Comparison of ENCODE assay signal across 8 cellular contexts in the genomic region with DNA sequence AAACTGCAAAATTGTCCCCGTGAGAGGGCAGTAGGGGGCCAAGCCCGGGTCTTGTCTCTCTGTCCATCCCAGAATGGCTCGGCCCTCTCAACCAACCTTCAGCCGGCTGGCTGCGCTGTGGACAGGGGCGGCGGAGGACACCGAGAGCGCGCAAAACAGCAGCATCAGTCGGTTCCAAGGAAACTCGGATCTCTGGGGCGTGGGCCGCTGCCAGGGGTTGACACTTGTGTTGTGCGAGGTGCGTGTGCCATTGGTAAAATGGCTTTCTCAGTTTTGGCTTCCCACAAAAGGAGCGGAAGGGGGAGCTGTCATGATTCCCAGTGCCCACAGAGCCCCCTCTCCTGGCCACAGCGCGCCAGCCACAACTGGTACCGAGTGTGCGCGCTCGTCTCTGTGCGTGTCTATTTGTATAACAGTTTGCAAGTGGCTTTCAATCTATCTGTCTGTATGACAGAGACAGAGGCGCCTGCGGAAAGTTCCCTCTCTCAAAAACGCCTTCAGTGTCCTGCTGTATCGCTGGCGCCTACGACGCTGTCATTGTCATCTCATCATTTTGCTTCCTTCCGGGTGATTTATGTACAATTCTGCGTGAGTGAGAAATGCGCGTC. TPM values are rescaled to one million over a fixed set of nuclear protein-coding genes. Genes with fewer than 3 reads are reported as not detected.
DNase-seq lines count a peak whose midpoint lies in the region; ATAC-seq, FAIRE-seq and TF ChIP-seq lines count a peak whose summit lies in the region.

No MANE protein-coding gene starts in this region.

- TF ChIP-seq EP300 in K562 (IDR thresholded peaks at IDR 0.05; ENCODE audit: low read length), result no peak

- no peaks in the 10 kb centered on the region for H3K36me3 ChIP-seq in K562 (ENCODE audit: control insufficient read depth, insufficient read depth, low read length)
- H3K36me3 ChIP-seq in kidney epithelial cell (ENCODE audit: control insufficient read depth, insufficient read depth, low read length), result no peaks in the 10 kb centered on the region

- H3K27me3 ChIP-seq in K562 (ENCODE audit: control insufficient read depth in 2 of 2, insufficient read depth in 2 of 2, low read length in 2 of 2), result no peaks in the 10 kb centered on the region
- peaks cover 40% of the 10 kb centered on the region for H3K27me3 ChIP-seq in kidney epithelial cell (ENCODE audit: control insufficient read depth, insufficient read depth, low read length)

- H4K20me1 ChIP-seq in K562 (replicated peaks; ENCODE audit: control insufficient read depth, insufficient read depth, low read length), result no peaks in the 10 kb centered on the region

- under 1% methylated on average over 33 of the region's 35 CpGs for WGBS in K562 (ENCODE audit: insufficient coverage, low coverage, missing lambda C conversion rate)

- CTCF ChIA-PET in K562 (lab: Yijun Ruan, JAX; ENCODE audit: low intra/inter-chr PET ratio), result no interaction called here

- no peaks in the 10 kb centered on the region for H3K9me1 ChIP-seq in K562 (ENCODE audit: control insufficient read depth, insufficient read depth, low read length)

- no peak overlapping the region for H3K4me3 ChIP-seq in K562
- peak overlapping the region; percentile 23 for H3K4me3 ChIP-seq in kidney epithelial cell (ENCODE audit: low read depth, low read length)

- H3K9ac ChIP-seq in K562 (ENCODE audit: insufficient read depth in 1 of 2, low read depth in 2 of 2, low read length in 2 of 2), result no peak overlapping the region

- peaks cover 36% of the 10 kb centered on the region for H3K4me1 Mint-ChIP-seq in stimulated activated naive CD8-positive, alpha-beta T cell treated with anti-CD3 and anti-CD28 coated beads, Interleukin-15, amount 100 ng/mL, for 72 hours

- intact Hi-C loops in K562 (cut with micrococcal nuclease), result no loop called here

- no peaks in the 10 kb centered on the region for H3K9me3 Mint-ChIP-seq in stimulated activated naive CD8-positive, alpha-beta T cell treated with anti-CD3 and anti-CD28 coated beads, Interleukin-15, amount 100 ng/mL, for 72 hours

- peak; percentile 19 for DNase-seq in DMS114 treated with DMSO at 0.1 percent for 48 hours (lab: John Stamatoyannopoulos, UW; ENCODE audit: unreplicated experiment)
- peak; percentile 3 for DNase-seq in NCI-H2227 (lab: John Stamatoyannopoulos, UW; ENCODE audit: unreplicated experiment)
- DNase-seq in K562 (ENCODE audit: extremely low read depth in 1 of 4, low spot score in 3 of 4), result peak in 1 of 4 experiments; percentile 5
- DNase-seq in kidney epithelial cell (ENCODE audit: low read depth), result no peak
- no peak for DNase-seq in stimulated activated naive CD8-positive, alpha-beta T cell treated with anti-CD3 and anti-CD28 coated beads, Interleukin-15, amount 100 ng/mL, for 72 hours
- no peak for DNase-seq in NCI-H345 (lab: John Stamatoyannopoulos, UW)
- DNase-seq in stimulated activated CD4-positive, alpha-beta T cell treated with anti-CD3 and anti-CD28 coated beads, Interleukin-4, amount 100 ng/mL, for 1 hour, result no peak
- no peak for DNase-seq in NCI-H2171 (lab: John Stamatoyannopoulos, UW)

- peak overlapping the region; percentile 42 to 44 for H3K4me3 Mint-ChIP-seq in stimulated activated naive CD8-positive, alpha-beta T cell treated with anti-CD3 and anti-CD28 coated beads, Interleukin-15, amount 100 ng/mL, for 72 hours

- no peaks in the 10 kb centered on the region for H3K9me3 ChIP-seq in K562 (replicated peaks; ENCODE audit: control insufficient read depth, insufficient read depth, low read depth, low read length)

- no peak overlapping the region for H2AFZ ChIP-seq in K562 (ENCODE audit: low read depth, low read length)

- H3K27ac Mint-ChIP-seq in stimulated activated naive CD8-positive, alpha-beta T cell treated with anti-CD3 and anti-CD28 coated beads, Interleukin-15, amount 100 ng/mL, for 72 hours, result no peak overlapping the region

- TF ChIP-seq POLR2A in K562 (conservative IDR thresholded peaks at IDR 0.05), result no peak

- peak; percentile 7 to 55 (median 9); a peak in 2 of 6 replicates for TF ChIP-seq CTCF in K562 (IDR thresholded peaks at IDR 0.05 in 2 of 3, conservative IDR thresholded peaks at IDR 0.05 in 1 of 3; ENCODE audit: insufficient read depth in 2 of 3, low read depth in 1 of 3, low read length in 3 of 3)
- peak; percentile 62 for TF ChIP-seq CTCF in kidney epithelial cell (IDR thresholded peaks at IDR 0.05; ENCODE audit: insufficient read depth, low read length, poor library complexity, severe bottlenecking)

- POLR2A ChIA-PET in K562 (lab: Yijun Ruan, JAX), result no interaction called here

- in situ Hi-C loops in K562 (cut with MboI), result no loop called here

- no peaks in the 10 kb centered on the region for H3K79me2 ChIP-seq in K562 (ENCODE audit: control insufficient read depth, insufficient read depth, low read length)

- no peak for FAIRE-seq in K562 (lab: Jason Lieb, UNC)

- BruUV-seq in K562 (replicated peaks; lab: Mats Ljungman, UMichigan), result no TSS peak

- H3K27me3 Mint-ChIP-seq in stimulated activated naive CD8-positive, alpha-beta T cell treated with anti-CD3 and anti-CD28 coated beads, Interleukin-15, amount 100 ng/mL, for 72 hours, result peaks cover 61% of the 10 kb centered on the region

- TF ChIP-seq RAD21 in K562 (CRISPR knock-in tag; conservative IDR thresholded peaks at IDR 0.05 in 1 of 2, IDR thresholded peaks at IDR 0.05 in 1 of 2), result no peak

- no peak overlapping the region for H3K27ac ChIP-seq in K562 (ENCODE audit: extremely low read depth, low read depth, low read length)

- peak; percentile 43 for ATAC-seq in K562
- peak; percentile 47 for ATAC-seq in stimulated activated naive CD8-positive, alpha-beta T cell treated with anti-CD3 and anti-CD28 coated beads, Interleukin-15, amount 100 ng/mL, for 72 hours

- H3K4me1 ChIP-seq in K562 (replicated peaks in 1 of 2; ENCODE audit: control insufficient read depth in 2 of 2, insufficient read depth in 2 of 2, low read length in 2 of 2), result no peaks in the 10 kb centered on the region

- no peak overlapping the region for H3K4me2 ChIP-seq in K562 (ENCODE audit: insufficient read depth, low read length)

TF ChIP-seq in K562, 482 proteins besides CTCF, POLR2A, EP300 and RAD21:
- TF ChIP-seq, protein P1, sequence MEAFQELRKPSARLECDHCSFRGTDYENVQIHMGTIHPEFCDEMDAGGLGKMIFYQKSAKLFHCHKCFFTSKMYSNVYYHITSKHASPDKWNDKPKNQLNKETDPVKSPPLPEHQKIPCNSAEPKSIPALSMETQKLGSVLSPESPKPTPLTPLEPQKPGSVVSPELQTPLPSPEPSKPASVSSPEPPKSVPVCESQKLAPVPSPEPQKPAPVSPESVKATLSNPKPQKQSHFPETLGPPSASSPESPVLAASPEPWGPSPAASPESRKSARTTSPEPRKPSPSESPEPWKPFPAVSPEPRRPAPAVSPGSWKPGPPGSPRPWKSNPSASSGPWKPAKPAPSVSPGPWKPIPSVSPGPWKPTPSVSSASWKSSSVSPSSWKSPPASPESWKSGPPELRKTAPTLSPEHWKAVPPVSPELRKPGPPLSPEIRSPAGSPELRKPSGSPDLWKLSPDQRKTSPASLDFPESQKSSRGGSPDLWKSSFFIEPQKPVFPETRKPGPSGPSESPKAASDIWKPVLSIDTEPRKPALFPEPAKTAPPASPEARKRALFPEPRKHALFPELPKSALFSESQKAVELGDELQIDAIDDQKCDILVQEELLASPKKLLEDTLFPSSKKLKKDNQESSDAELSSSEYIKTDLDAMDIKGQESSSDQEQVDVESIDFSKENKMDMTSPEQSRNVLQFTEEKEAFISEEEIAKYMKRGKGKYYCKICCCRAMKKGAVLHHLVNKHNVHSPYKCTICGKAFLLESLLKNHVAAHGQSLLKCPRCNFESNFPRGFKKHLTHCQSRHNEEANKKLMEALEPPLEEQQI (IDR thresholded peaks at IDR 0.05), result no peak
- TF ChIP-seq CSDE1 (IDR thresholded peaks at IDR 0.05) (no peak), CBX2 (IDR thresholded peaks at IDR 0.05; ENCODE audit: insufficient read depth, low read length, poor library complexity, severe bottlenecking) (no peak), EHMT2 (IDR thresholded peaks at IDR 0.05) (no peak), FOXA3 (CRISPR knock-in tag; conservative IDR thresholded peaks at IDR 0.05 in 1 of 2, IDR thresholded peaks at IDR 0.05 in 1 of 2) (no peak)

RNA-seq across cellular contexts. Expression of a gene that starts 1.9 kb away (rescaled TPM):
- not detected in 2 replicates for total RNA-seq in K562 (2011; cell fraction: chromatin; rRNA removed; ENCODE audit: low replicate concordance)
- not detected in 2 replicates for total RNA-seq in K562 (2011; cell fraction: nucleolus; rRNA removed)
- not detected in 2 replicates for total RNA-seq in K562 (2011; cell fraction: nucleoplasm; rRNA removed)
- total RNA-seq in K562 (2014; rRNA removed), result not detected in 2 replicates
- total RNA-seq in K562 (2014; rRNA removed; fragmentation: Illumina TruSeq; extraction: Trizol), result not detected in 2 replicates
- not detected in 2 replicates for total RNA-seq in K562 (2015; rRNA removed; fragmentation: Illumina TruSeq; extraction: Trizol)
- total RNA-seq in K562 (2021), result not detected in 2 replicates
- polyA plus RNA-seq in K562 (2011; rRNA removed), result not detected in 2 replicates
- polyA plus RNA-seq in K562 (2011; cell fraction: cytosol; rRNA removed), result not detected in 2 replicates
- polyA plus RNA-seq in K562 (2011; cell fraction: nucleus; rRNA removed), result not detected in 2 replicates
- polyA plus RNA-seq in K562 (2012), result not detected in 2 replicates
- not detected in 2 replicates for polyA plus RNA-seq in K562 (2014; fragmentation: Illumina TruSeq; extraction: Trizol)
- polyA plus RNA-seq in K562 (2014; fragmentation: Nextera tagmentation; extraction: Ambion mirVana), result not detected
- not detected in 2 replicates for polyA plus RNA-seq in K562 (2014; rRNA removed)
- polyA minus RNA-seq in K562 (2011; rRNA and poly(A)+ RNA removed), result not detected in 2 replicates
- polyA minus RNA-seq in K562 (2011; cell fraction: cytosol; rRNA and poly(A)+ RNA removed), result not detected in 2 replicates
- not detected in 2 replicates for polyA minus RNA-seq in K562 (2011; cell fraction: nucleus; rRNA and poly(A)+ RNA removed)
- total RNA-seq in kidney epithelial cell, result not detected in 2 replicates

Comparison
In these comparisons a context has a peak if more than half of its experiments do, and no peak if none do; other contexts are left out.
1. DNase-seq: peak in DMS114 treated with DMSO at 0.1 percent for 48 hours (single experiment) and NCI-H2227 (single experiment); none in kidney epithelial cell (single experiment), stimulated activated naive CD8-positive, alpha-beta T cell treated with anti-CD3 and anti-CD28 coated beads, Interleukin-15, amount 100 ng/mL, for 72 hours (0 of 2), NCI-H345 (single experiment), stimulated activated CD4-positive, alpha-beta T cell treated with anti-CD3 and anti-CD28 coated beads, Interleukin-4, amount 100 ng/mL, for 1 hour (single experiment) and NCI-H2171 (single experiment).